Comparison of ENCODE assay signal across 12 cellular contexts in the genomic region with DNA sequence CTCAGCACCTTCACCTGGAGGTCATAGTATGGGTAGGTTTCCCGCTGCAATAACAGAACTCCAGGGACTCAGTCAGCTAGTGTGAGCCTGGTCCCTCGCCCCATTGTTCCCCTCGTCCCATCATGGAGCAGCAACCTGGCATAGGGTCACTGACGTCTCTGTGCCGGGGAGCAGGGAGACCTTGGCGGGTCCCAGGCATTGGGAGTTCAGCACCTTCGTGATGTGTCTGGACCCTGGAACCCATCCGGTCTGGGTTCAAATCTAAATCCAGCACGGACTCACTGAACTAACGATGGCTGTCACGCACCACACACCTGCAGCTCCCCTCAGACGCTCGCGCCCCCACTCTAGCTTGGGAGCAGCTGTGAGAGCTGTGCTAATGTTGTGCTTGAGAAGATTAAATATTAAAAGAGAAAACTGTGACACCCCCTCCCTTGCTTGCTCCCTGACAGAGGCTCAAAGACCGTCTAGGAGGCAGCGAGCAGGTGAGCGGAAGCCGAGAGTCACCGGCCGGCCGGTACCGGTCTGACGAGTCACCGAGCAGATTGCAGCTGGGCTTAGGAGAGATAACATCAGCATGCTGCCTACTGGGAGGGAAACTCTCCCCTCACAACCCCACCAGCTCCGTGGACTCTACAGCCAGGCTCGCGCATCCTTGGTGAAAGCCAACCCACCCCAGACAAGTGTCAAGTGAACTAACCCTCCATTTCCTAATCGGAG. TPM values are rescaled to one million over a fixed set of nuclear protein-coding genes. Genes with fewer than 3 reads are reported as not detected.
DNase-seq lines count a peak whose midpoint lies in the region; ATAC-seq and TF ChIP-seq lines count a peak whose summit lies in the region.
"Had no signal": no experiment of that assay in that cellular context is flagged by ENCODE, and none has a peak within 500 bp of the region (broad histone marks: within the 10 kb centered on the region; RNA-seq: fewer than 3 reads in every experiment).

No MANE protein-coding gene starts in this region.

- H3K4me2 ChIP-seq in GM23338: no peak overlapping the region

- no peak overlapping the region for H2AFZ ChIP-seq in GM23338

- ATAC-seq in GM23338 (peak; percentile 19; the same call in 2 of the 3 replicates), sciatic nerve (no peak)
- no peak for ATAC-seq in CD4-positive, alpha-beta T cell (ENCODE audit: poor library complexity)
- ATAC-seq: GM12878 had no signal

- H3K36me3 Mint-ChIP-seq in GM23338 (ENCODE audit: low read depth): peaks cover 4% of the 10 kb centered on the region
- H3K36me3 Mint-ChIP-seq in CD4-positive, alpha-beta T cell (ENCODE audit: low read depth): peaks cover 12% of the 10 kb centered on the region

- H3K36me3 ChIP-seq in GM23338 (ENCODE audit: insufficient read depth): peaks cover 6% of the 10 kb centered on the region; the same call in 1 of the 2 replicates

- H3K9me3 Mint-ChIP-seq in GM23338: no peaks in the 10 kb centered on the region
- H3K9me3 Mint-ChIP-seq in CD4-positive, alpha-beta T cell: no peaks in the 10 kb centered on the region

- H3K27ac ChIP-seq in GM23338 (ENCODE audit: low read depth): no peak overlapping the region
- no peak overlapping the region for H3K27ac ChIP-seq in CD4-positive, alpha-beta T cell (ENCODE audit: low read depth, low read length)
- H3K27ac ChIP-seq: HL-60 had no signal

- H3K27me3 Mint-ChIP-seq in GM23338 (ENCODE audit: insufficient read depth, low read depth, poor library complexity): peaks cover 14% of the 10 kb centered on the region
- no peaks in the 10 kb centered on the region for H3K27me3 Mint-ChIP-seq in CD4-positive, alpha-beta T cell

- no peaks in the 10 kb centered on the region for H3K9me2 ChIP-seq in GM23338 (ENCODE audit: insufficient read depth)

- H3K79me2 ChIP-seq in GM23338 (replicated peaks; ENCODE audit: insufficient read depth): no peaks in the 10 kb centered on the region

- intact Hi-C loops in sciatic nerve (cut with DNase I): no loop called here
- intact Hi-C loops in CD4-positive, alpha-beta T cell (cut with DNase I, micrococcal nuclease): no loop called here

- DNase-seq in GM23338 (ENCODE audit: low spot score) (no peak), NCI-H774 (lab: John Stamatoyannopoulos, UW) (peak; percentile 1), islet precursor cell (peak; percentile 85), sciatic nerve (ENCODE audit: low spot score) (peak; percentile 37), NCI-H69 (lab: John Stamatoyannopoulos, UW) (no peak), NCI-H1436 treated with DMSO at 0.1 percent for 48 hours (lab: John Stamatoyannopoulos, UW) (no peak)
- DNase-seq in CD4-positive, alpha-beta T cell: no peak
- DNase-seq in stimulated activated CD8-positive, alpha-beta memory T cell treated with anti-CD3 and anti-CD28 coated beads, Interleukin-4, amount 100 ng/mL, for 48 hours: no peak
- DNase-seq: COR-L47, NCI-H1417 treated with DMSO at 0.1 percent for 48 hours had no signal

- H3K9me3 ChIP-seq in CD4-positive, alpha-beta T cell (ENCODE audit: control insufficient read depth, low read length): no peaks in the 10 kb centered on the region

- no peak overlapping the region for H3K4me3 ChIP-seq in GM23338
- H3K4me3 ChIP-seq: GM12878 had no signal

- H4K20me1 ChIP-seq in GM23338 (replicated peaks; ENCODE audit: insufficient read depth): no peaks in the 10 kb centered on the region

- TF ChIP-seq CTCF in GM23338 (conservative IDR thresholded peaks at IDR 0.05; ENCODE audit: low read depth in 2 of 2): no peak
- TF ChIP-seq CTCF in CD4-positive, alpha-beta T cell (IDR thresholded peaks at IDR 0.05): no peak

- H3K4me3 Mint-ChIP-seq in GM23338: no peak overlapping the region
- no peak overlapping the region for H3K4me3 Mint-ChIP-seq in CD4-positive, alpha-beta T cell

- CTCF ChIA-PET in CD4-positive, alpha-beta T cell (lab: Charles Lee): no interaction called here

- peaks cover 6% of the 10 kb centered on the region; the same call in 1 of the 3 replicates for H3K4me1 Mint-ChIP-seq in GM23338
- H3K4me1 Mint-ChIP-seq in CD4-positive, alpha-beta T cell (ENCODE audit: low read depth): no peaks in the 10 kb centered on the region

- peak overlapping the region; percentile 75 for H3K27ac Mint-ChIP-seq in GM23338
- no peak overlapping the region for H3K27ac Mint-ChIP-seq in CD4-positive, alpha-beta T cell

- POLR2A ChIA-PET in CD4-positive, alpha-beta T cell (lab: Charles Lee): no interaction called here

- H3F3A ChIP-seq in GM23338 (replicated peaks; ENCODE audit: low read depth): no peaks in the 10 kb centered on the region

- no peaks in the 10 kb centered on the region for H3K4me1 ChIP-seq in GM23338 (ENCODE audit: insufficient read depth)

- H3K27me3 ChIP-seq in GM23338 (ENCODE audit: insufficient read depth): no peaks in the 10 kb centered on the region
- no peaks in the 10 kb centered on the region for H3K27me3 ChIP-seq in CD4-positive, alpha-beta T cell (ENCODE audit: control insufficient read depth, insufficient read depth, low read length)

TF ChIP-seq in GM23338, 12 proteins besides CTCF, POLR2A, EP300 and RAD21 (continues in another document):
- TF ChIP-seq POLR2AphosphoS5 (IDR thresholded peaks at IDR 0.05; ENCODE audit: low read depth) (no peak), STAT1 (IDR thresholded peaks at IDR 0.05; ENCODE audit: unreplicated experiment) (no peak), NANOG (IDR thresholded peaks at IDR 0.05; ENCODE audit: borderline replicate concordance) (no peak), EZH2phosphoT487 (IDR thresholded peaks at IDR 0.05; ENCODE audit: unreplicated experiment) (no peak)
- TF ChIP-seq, protein P1, sequence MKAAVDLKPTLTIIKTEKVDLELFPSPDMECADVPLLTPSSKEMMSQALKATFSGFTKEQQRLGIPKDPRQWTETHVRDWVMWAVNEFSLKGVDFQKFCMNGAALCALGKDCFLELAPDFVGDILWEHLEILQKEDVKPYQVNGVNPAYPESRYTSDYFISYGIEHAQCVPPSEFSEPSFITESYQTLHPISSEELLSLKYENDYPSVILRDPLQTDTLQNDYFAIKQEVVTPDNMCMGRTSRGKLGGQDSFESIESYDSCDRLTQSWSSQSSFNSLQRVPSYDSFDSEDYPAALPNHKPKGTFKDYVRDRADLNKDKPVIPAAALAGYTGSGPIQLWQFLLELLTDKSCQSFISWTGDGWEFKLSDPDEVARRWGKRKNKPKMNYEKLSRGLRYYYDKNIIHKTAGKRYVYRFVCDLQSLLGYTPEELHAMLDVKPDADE (IDR thresholded peaks at IDR 0.05): no peak

RNA-seq across cellular contexts. Expression of a gene that starts 0.7 kb away (rescaled TPM):
- not detected in 2 replicates for total RNA-seq in GM23338 (2014; rRNA removed; shearing (Covaris generic))
- polyA plus RNA-seq in GM23338 (2016; fragmentation: Nextera tagmentation; extraction: Ambion mirVana): not detected in 2 replicates
- total RNA-seq in sciatic nerve: not detected
- not detected for total RNA-seq in CD4-positive, alpha-beta T cell
- total RNA-seq: GM12878 had no signal
- polyA plus RNA-seq: GM12878 had no signal

RNA-seq across cellular contexts. Expression of a gene that starts 52.4 kb away (rescaled TPM):
- 45.1 and 46.1 TPM in 2 replicates for total RNA-seq in GM23338 (2014; rRNA removed; shearing (Covaris generic))
- polyA plus RNA-seq in GM23338 (2016; fragmentation: Nextera tagmentation; extraction: Ambion mirVana): 14.1 and 14.9 TPM in 2 replicates
- 60.4 TPM for total RNA-seq in sciatic nerve
- total RNA-seq in CD4-positive, alpha-beta T cell: 10 to 100 TPM; 73.4 to 82.5 TPM

Comparison
In these comparisons a context has a peak if more than half of its experiments do, and no peak if none do; other contexts are left out.
1. DNase-seq: peak in NCI-H774 (single experiment), islet precursor cell (single experiment) and sciatic nerve (single experiment); none in GM23338 (single experiment), CD4-positive, alpha-beta T cell (0 of 10), NCI-H69 (single experiment), stimulated activated CD8-positive, alpha-beta memory T cell treated with anti-CD3 and anti-CD28 coated beads, Interleukin-4, amount 100 ng/mL, for 48 hours (single experiment) and NCI-H1436 treated with DMSO at 0.1 percent for 48 hours (single experiment).